8 cellular contexts compared by ENCODE assay signal in genomic region chr12:108839011-108839889, GRCh38. TPM values are rescaled to one million over a fixed set of nuclear protein-coding genes. Genes with fewer than 3 reads are reported as not detected.
DNase-seq lines count a peak whose midpoint lies in the region; ATAC-seq and TF ChIP-seq lines count a peak whose summit lies in the region.

No MANE protein-coding gene starts in this region.

- 30 to 49% (median 44%) methylated on average over 6 of the region's 6 CpGs for WGBS in ovary, 3 donors

- no peaks in the 10 kb centered on the region for H3K9me3 ChIP-seq in BLaER1 treated with 17β-estradiol and CSF1 and Interleukin-3, amounts not matched to agents 10 nM and 100 nM (replicated peaks in 1 of 11)
- H3K9me3 ChIP-seq in RWPE2 (ENCODE audit: severe bottlenecking) (no peaks in the 10 kb centered on the region), ovary (no peaks in the 10 kb centered on the region)

- peaks cover 0 to 4% (median 0%) of the 10 kb centered on the region in 11 experiments; a peak in 4 of 22 replicates for H4K20me1 ChIP-seq in BLaER1 treated with 17β-estradiol and CSF1 and Interleukin-3, amounts not matched to agents 10 nM and 100 nM

- peaks cover 33 to 92% (median 79%) of the 10 kb centered on the region in 10 experiments for H3K4me1 ChIP-seq in BLaER1 treated with 17β-estradiol and CSF1 and Interleukin-3, amounts not matched to agents 10 nM and 100 nM
- H3K4me1 ChIP-seq in RWPE2 (ENCODE audit: insufficient read depth, poor library complexity, severe bottlenecking) (peaks cover 52% of the 10 kb centered on the region), ovary (ENCODE audit: insufficient read depth) (peaks cover 21% of the 10 kb centered on the region)

- H3K36me3 ChIP-seq in BLaER1 treated with 17β-estradiol and CSF1 and Interleukin-3, amounts not matched to agents 10 nM and 100 nM: peaks cover 9 to 54% (median 34%) of the 10 kb centered on the region in 11 experiments; a peak in 21 of 22 replicates
- H3K36me3 ChIP-seq in RWPE2 (ENCODE audit: low read depth) (peaks cover 90% of the 10 kb centered on the region), ovary (no peaks in the 10 kb centered on the region)

- peak overlapping the region; percentile 75 to 91 (median 84) for H3K27ac ChIP-seq in BLaER1 treated with 17β-estradiol and CSF1 and Interleukin-3, amounts not matched to agents 10 nM and 100 nM
- H3K27ac ChIP-seq in RWPE2 (ENCODE audit: poor library complexity, severe bottlenecking) (peak overlapping the region; percentile 98), epithelial cell of prostate (peak overlapping the region; percentile 99), ovary (peak overlapping the region; percentile 12 to 28)

- intact Hi-C loops in ovary (cut with DNase I): no loop called here

- peak overlapping the region; percentile 77 to 90 (median 85) for H3K4me2 ChIP-seq in BLaER1 treated with 17β-estradiol and CSF1 and Interleukin-3, amounts not matched to agents 10 nM and 100 nM

- no peak for TF ChIP-seq EP300 in ovary (IDR thresholded peaks at IDR 0.05)

- no peak for TF ChIP-seq CTCF in RWPE2 (IDR thresholded peaks at IDR 0.05; ENCODE audit: poor library complexity, severe bottlenecking)
- no peak for TF ChIP-seq CTCF in ovary (IDR thresholded peaks at IDR 0.05)

- no peak for DNase-seq in RWPE2 (ENCODE audit: low spot score)
- no peak for DNase-seq in epithelial cell of prostate (ENCODE audit: low read depth, low spot score)
- peak in 3 of 5 donors; percentile 31 to 58 (median 56) for DNase-seq in ovary
- DNase-seq in anterior cingulate cortex (lab: John Stamatoyannopoulos, UW): no peak
- no peak for DNase-seq in NCI-H187 treated with DMSO at 0.1 percent for 48 hours (lab: John Stamatoyannopoulos, UW)

- H3K27me3 ChIP-seq in BLaER1 treated with 17β-estradiol and CSF1 and Interleukin-3, amounts not matched to agents 10 nM and 100 nM: no peaks in the 10 kb centered on the region
- no peaks in the 10 kb centered on the region for H3K27me3 ChIP-seq in RWPE2 (ENCODE audit: insufficient read depth, poor library complexity, severe bottlenecking)
- no peaks in the 10 kb centered on the region for H3K27me3 ChIP-seq in ovary

- ATAC-seq in RWPE2 (ENCODE audit: low read depth): no peak
- no peak for ATAC-seq in HG03135 (IDR thresholded peaks at IDR 0.05; ENCODE audit: unreplicated experiment)
- ATAC-seq in GM21619 (IDR thresholded peaks at IDR 0.05; ENCODE audit: unreplicated experiment): no peak

- H3K9ac ChIP-seq in BLaER1 treated with 17β-estradiol and CSF1 and Interleukin-3, amounts not matched to agents 10 nM and 100 nM: peak overlapping the region; percentile 50 to 79 (median 71); a peak in 21 of 22 replicates

- no peak for TF ChIP-seq POLR2A in ovary (IDR thresholded peaks at IDR 0.05)

- no peak overlapping the region; a peak in 2 of 20 replicates for H3K4me3 ChIP-seq in BLaER1 treated with 17β-estradiol and CSF1 and Interleukin-3, amounts not matched to agents 10 nM and 100 nM
- H3K4me3 ChIP-seq in RWPE2 (ENCODE audit: severe bottlenecking) (no peak overlapping the region), ovary (no peak overlapping the region)

RNA-seq across cellular contexts. Expression of gene SSH1, which starts 18.1 kb away (rescaled TPM):
- 10 to 100 TPM in 6 of 7 donors, 1 to 10 TPM in 1; 8.0 to 38.3 (median 35.1) TPM for total RNA-seq in ovary
- 10 to 100 TPM in 1 of 2 donors, 1 to 10 TPM in 1; 7.3 to 15.4 TPM for polyA plus RNA-seq in ovary

RNA-seq across cellular contexts. Expression of gene DAO, which starts 40.6 kb away (rescaled TPM):
- total RNA-seq in ovary: not detected
- not detected for polyA plus RNA-seq in ovary

Comparison
In these comparisons a context has a peak if more than half of its experiments do, and no peak if none do; other contexts are left out.
1. H3K27ac ChIP-seq: peak in every context shown above with its lines; median percentile 99 in epithelial cell of prostate; 98 in RWPE2; 84 in BLaER1 treated with 17β-estradiol and CSF1 and Interleukin-3, amounts not matched to agents 10 nM and 100 nM; 20 in ovary.
2. DNase-seq: peak in ovary (3 of 5); none in RWPE2 (single experiment), epithelial cell of prostate (single experiment), anterior cingulate cortex (0 of 58) and NCI-H187 treated with DMSO at 0.1 percent for 48 hours (single experiment).